ENCODE assay signal across 10 cellular contexts in the genomic region with DNA sequence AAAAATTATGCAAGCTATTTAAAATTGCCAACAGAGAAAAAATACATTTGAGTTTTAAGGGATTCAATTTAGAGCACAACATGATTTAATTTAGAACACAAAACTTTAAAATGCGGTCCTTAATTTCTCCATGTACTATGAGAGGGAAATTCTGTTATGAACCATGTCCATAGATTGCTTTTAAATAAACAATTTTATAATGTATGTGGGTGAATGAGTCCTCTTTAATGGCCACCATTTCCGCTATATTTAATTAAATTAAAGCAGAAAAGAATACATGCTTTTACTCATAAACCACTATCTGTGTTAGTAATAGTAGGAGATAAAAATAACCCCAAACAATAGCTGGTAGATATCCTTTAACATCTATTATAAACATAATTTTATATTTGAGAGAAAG.
"Had no signal": no experiment of that assay in that cellular context is flagged by ENCODE, and none has a peak within 500 bp of the region (broad histone marks: within the 10 kb centered on the region; RNA-seq: fewer than 3 reads in every experiment).

No MANE protein-coding gene starts in this region.

- H3K4me2 ChIP-seq: GM23338 had no signal

- H3K4me3 Mint-ChIP-seq: GM23338, H9 had no signal

- FAIRE-seq: H1, H54 had no signal

- H3K27ac Mint-ChIP-seq: GM23338, H9 had no signal

- H3K9ac ChIP-seq: GM23248 had no signal

- H3K4me1 Mint-ChIP-seq: GM23338 had no signal

- H3K36me3 ChIP-seq: HAP-1 had no signal

- H3K27ac ChIP-seq: GM23248 had no signal

- H3K4me1 ChIP-seq: HAP-1 had no signal

- H3K4me3 ChIP-seq: GM23248, GM23338, HAP-1 had no signal

- ATAC-seq: GM23338, HCT116 had no signal

- H2AFZ ChIP-seq: GM23248, GM23338 had no signal

- H3K9me3 ChIP-seq: HAP-1 had no signal

- DNase-seq: GM23248, GOT3, H7, H9, HCEC 1CT had no signal
